In the genomic region with DNA sequence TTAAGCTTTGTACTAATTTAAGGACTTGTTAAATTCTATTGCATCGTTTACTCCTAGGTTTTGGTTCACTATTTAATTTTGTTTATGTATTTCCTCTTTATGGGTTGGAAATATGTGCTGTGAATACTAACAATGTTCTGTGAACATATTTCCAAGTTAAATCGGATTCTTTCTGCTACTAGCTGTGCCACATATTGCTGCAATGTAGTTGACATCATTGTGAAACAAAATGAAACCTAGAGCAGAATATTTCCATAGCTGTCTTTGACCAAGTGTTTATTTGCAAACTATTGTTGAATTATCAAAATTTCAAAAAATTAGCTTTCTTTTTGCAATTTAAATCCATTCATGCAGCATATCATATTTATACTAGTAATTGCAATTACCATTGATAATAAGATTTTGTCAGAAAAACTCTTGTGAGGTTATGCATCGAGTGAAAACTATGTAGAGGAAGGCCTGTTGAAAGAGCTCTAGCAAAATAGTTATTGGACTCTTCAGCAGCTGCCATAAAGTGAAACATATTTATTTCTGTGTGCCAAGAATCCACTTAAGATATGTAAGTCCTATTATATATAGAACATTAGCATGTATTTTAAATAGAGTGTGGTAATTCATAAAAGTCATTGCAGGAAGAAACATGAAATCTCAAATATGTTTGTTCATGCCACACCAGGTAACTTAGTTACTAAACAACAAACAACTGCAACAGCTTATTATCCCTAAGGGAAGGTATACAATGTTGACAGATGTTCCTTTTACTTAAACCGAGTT, we compare ENCODE assay signal across 17 cellular contexts.
"Had no signal": no experiment of that assay in that cellular context is flagged by ENCODE, and none has a peak within 500 bp of the region (broad histone marks: within the 10 kb centered on the region; RNA-seq: fewer than 3 reads in every experiment).

No MANE protein-coding gene starts in this region.

- H3K4me3 ChIP-seq: colonic mucosa, smooth muscle cell, tibial nerve had no signal

- H3K4me1 ChIP-seq: colonic mucosa had no signal

- DNase-seq: activated CD4-positive, alpha-beta memory T cell treated with anti-CD3 and anti-CD28 coated beads, Interleukin-2, amount 10 ng/mL, durations not matched to agents 7 days and 5 days; activated CD4-positive, alpha-beta T cell treated with anti-CD3 and anti-CD28 coated beads for 36 hours; activated naive CD4-positive, alpha-beta T cell; activated T-cell treated with anti-CD3 and anti-CD28 coated beads, Interleukin-2, amount 50 U/mL, for 48 hours; colonic mucosa; effector CD4-positive, alpha-beta T cell; glutamatergic neuron; immature natural killer cell; nucleus accumbens; right cardiac atrium; T1000; WERI-Rb-1 had no signal

- H3K36me3 Mint-ChIP-seq: immature natural killer cell; stimulated activated effector memory CD8-positive, alpha-beta T cell treated with anti-CD3 and anti-CD28 coated beads, Interleukin-12 subunit alpha, Interleukin-12 subunit beta, amount 100 ng/mL, for 72 hours had no signal

- ATAC-seq: activated CD4-positive, alpha-beta T cell treated with anti-CD3 and anti-CD28 coated beads for 36 hours; natural killer cell treated with Interleukin-12 subunit alpha and Interleukin-12 subunit beta and Interleukin-15 and Interleukin-18, amount 100 ng/mL, for 72 hours; right cardiac atrium; stimulated activated effector memory CD8-positive, alpha-beta T cell treated with anti-CD3 and anti-CD28 coated beads, Interleukin-12 subunit alpha, Interleukin-12 subunit beta, amount 100 ng/mL, for 72 hours had no signal

- H3K27ac ChIP-seq: colonic mucosa, tibial nerve, WERI-Rb-1 had no signal

- H3K27ac Mint-ChIP-seq: activated CD4-positive, alpha-beta memory T cell treated with anti-CD3 and anti-CD28 coated beads, Interleukin-2, amount 10 ng/mL, durations not matched to agents 7 days and 5 days; activated CD4-positive, alpha-beta T cell treated with anti-CD3 and anti-CD28 coated beads for 36 hours; immature natural killer cell; natural killer cell treated with Interleukin-12 subunit alpha and Interleukin-12 subunit beta and Interleukin-15 and Interleukin-18, amount 100 ng/mL, for 72 hours; progenitor cell of endocrine pancreas; stimulated activated effector memory CD8-positive, alpha-beta T cell treated with anti-CD3 and anti-CD28 coated beads, Interleukin-12 subunit alpha, Interleukin-12 subunit beta, amount 100 ng/mL, for 72 hours had no signal

- H3K4me2 ChIP-seq: smooth muscle cell had no signal

- H3K4me3 Mint-ChIP-seq: activated CD4-positive, alpha-beta memory T cell treated with anti-CD3 and anti-CD28 coated beads, Interleukin-2, amount 10 ng/mL, durations not matched to agents 7 days and 5 days; activated CD4-positive, alpha-beta T cell treated with anti-CD3 and anti-CD28 coated beads for 36 hours; immature natural killer cell; natural killer cell treated with Interleukin-12 subunit alpha and Interleukin-12 subunit beta and Interleukin-15 and Interleukin-18, amount 100 ng/mL, for 72 hours; stimulated activated effector memory CD8-positive, alpha-beta T cell treated with anti-CD3 and anti-CD28 coated beads, Interleukin-12 subunit alpha, Interleukin-12 subunit beta, amount 100 ng/mL, for 72 hours had no signal

- H3K9me3 ChIP-seq: colonic mucosa, tibial nerve had no signal

- H3K27me3 ChIP-seq: colonic mucosa, tibial nerve had no signal

- H3K4me1 Mint-ChIP-seq: activated CD4-positive, alpha-beta memory T cell treated with anti-CD3 and anti-CD28 coated beads, Interleukin-2, amount 10 ng/mL, durations not matched to agents 7 days and 5 days; activated CD4-positive, alpha-beta T cell treated with anti-CD3 and anti-CD28 coated beads for 36 hours; immature natural killer cell; stimulated activated effector memory CD8-positive, alpha-beta T cell treated with anti-CD3 and anti-CD28 coated beads, Interleukin-12 subunit alpha, Interleukin-12 subunit beta, amount 100 ng/mL, for 72 hours had no signal

- H3K36me3 ChIP-seq: colonic mucosa, tibial nerve, WERI-Rb-1 had no signal

- H3K27me3 Mint-ChIP-seq: activated CD4-positive, alpha-beta memory T cell treated with anti-CD3 and anti-CD28 coated beads, Interleukin-2, amount 10 ng/mL, durations not matched to agents 7 days and 5 days; activated CD4-positive, alpha-beta T cell treated with anti-CD3 and anti-CD28 coated beads for 36 hours; natural killer cell treated with Interleukin-12 subunit alpha and Interleukin-12 subunit beta and Interleukin-15 and Interleukin-18, amount 100 ng/mL, for 72 hours; progenitor cell of endocrine pancreas had no signal
